ENCODE assay signal across 1 cellular context in genomic region chr9:83113445-83113844, GRCh38.
A peak's percentile ranks its signal among the peaks of the same experiment; 100 is the strongest.
TF ChIP-seq lines count a peak whose summit lies in the region.

No MANE protein-coding gene starts in this region.

TF ChIP-seq in H1, 55 proteins besides CTCF, POLR2A, EP300 and RAD21:
- 0 out of 2 replicates have a peak, but pooled peaks have one; percentile 12 for TF ChIP-seq TEAD4 (IDR thresholded peaks at IDR 0.05; ENCODE audit: low read depth, low read length)
